In genomic region chr17:74957935-74958549, GRCh38 we compare ENCODE assay signal across 9 cellular contexts. TPM values are rescaled to one million over a fixed set of nuclear protein-coding genes. Genes with fewer than 3 reads are reported as not detected.
DNase-seq lines count a peak whose midpoint lies in the region; ATAC-seq, FAIRE-seq and TF ChIP-seq lines count a peak whose summit lies in the region.
"Had no signal": no experiment of that assay in that cellular context is flagged by ENCODE, and none has a peak within 500 bp of the region (broad histone marks: within the 10 kb centered on the region; RNA-seq: fewer than 3 reads in every experiment).

No MANE protein-coding gene starts in this region.

- peak; percentile 63 to 91 for DNase-seq in A549 (ENCODE audit: low read depth in 1 of 2, low spot score in 1 of 2)
- peak; percentile 90 for DNase-seq in GM13977 (ENCODE audit: low spot score)
- DNase-seq in NCI-H526 treated with DMSO at 0.1 percent for 48 hours (lab: John Stamatoyannopoulos, UW), result peak; percentile 13
- peak; percentile 89 for DNase-seq in activated CD4-positive, alpha-beta T cell treated with anti-CD3 and anti-CD28 coated beads for 48 hours
- no peak for DNase-seq in chondrocyte (ENCODE audit: low spot score)
- peak; percentile 83 for DNase-seq in lower lobe of right lung
- peak; percentile 81 for DNase-seq in stimulated activated CD8-positive, alpha-beta memory T cell treated with anti-CD3 and anti-CD28 coated beads, Interleukin-15, amount 100 ng/mL, for 24 hours (ENCODE audit: low read depth)

- no peak for FAIRE-seq in A549 (lab: Jason Lieb, UNC)

- no peaks in the 10 kb centered on the region for H3K9me3 ChIP-seq in A549
- no peaks in the 10 kb centered on the region for H3K9me3 ChIP-seq in lower lobe of right lung

- peak; percentile 92 for TF ChIP-seq CTCF in A549 (IDR thresholded peaks at IDR 0.05)
- peak; percentile 97 for TF ChIP-seq CTCF in GM13977 (IDR thresholded peaks at IDR 0.05; ENCODE audit: extremely low read depth, insufficient read depth, missing control alignments)
- TF ChIP-seq CTCF in chondrocyte (IDR thresholded peaks at IDR 0.05), result peak; percentile 90
- peak; percentile 96 for TF ChIP-seq CTCF in lower lobe of right lung (IDR thresholded peaks at IDR 0.05)

- H3K27ac Mint-ChIP-seq in chondrocyte (ENCODE audit: unreplicated experiment), result no peak overlapping the region
- H3K27ac Mint-ChIP-seq: natural killer cell treated with Interleukin-12 subunit alpha and Interleukin-12 subunit beta and Interleukin-15 and Interleukin-18, amount 100 ng/mL, for 72 hours had no signal

- POLR2A ChIA-PET in A549 (lab: Yijun Ruan, JAX), result interaction anchor here (1.0 to 1.1 kb wide), 3 partner anchors 9 to 115 kb away, joined by 3 to 5 read pairs (median 4); partner anchors contain the start of gene FDXR

- H3K4me3 ChIP-seq in A549 (no peak overlapping the region), lower lobe of right lung (no peak overlapping the region)

- CTCF ChIA-PET in A549 (lab: Yijun Ruan, JAX), result interaction anchor here (0.6 to 42.3 kb wide), 51 partner anchors 9 to 1625 kb away, joined by 3 to 1448 read pairs (median 5); partner anchors contain the start of genes CDR2L, FDXR, HID1 and MIF4GD

- ATAC-seq in A549 (peak; percentile 23 to 66; a peak in 3 of 6 replicates), lower lobe of right lung (peak; percentile 20 to 41), HG03280 (IDR thresholded peaks at IDR 0.05; ENCODE audit: unreplicated experiment) (no peak)

- TF ChIP-seq EP300 in A549 (IDR thresholded peaks at IDR 0.05), result no peak

- no peak for TF ChIP-seq POLR2A in A549 (IDR thresholded peaks at IDR 0.05; ENCODE audit: low read length)

- H3K27me3 ChIP-seq in lower lobe of right lung (ENCODE audit: low read depth), result no peaks in the 10 kb centered on the region

- intact Hi-C loops in lower lobe of right lung (cut with DNase I), result no loop called here

- TF ChIP-seq RAD21 in A549 (conservative IDR thresholded peaks at IDR 0.05 in 1 of 2, IDR thresholded peaks at IDR 0.05 in 1 of 2), result peak; percentile 83 to 92

- in situ Hi-C loops in GM13977 (cut with MboI; ENCODE audit: low pct_unique_long_range_greater_than_20kb, low sequenced_read_pairs, unreplicated experiment), result loop anchor here (10.0 kb wide), 1 partner anchor 247 kb away; the partner anchor contains the start of gene NUP85

- H3K27me3 Mint-ChIP-seq in chondrocyte (ENCODE audit: low read depth), result no peaks in the 10 kb centered on the region

- WGBS in A549 (ENCODE audit: missing lambda C conversion rate), result 41% methylated on average over 19 of the region's 26 CpGs

- peaks cover 22% of the 10 kb centered on the region for H3K4me1 ChIP-seq in A549
- peaks cover 15% of the 10 kb centered on the region for H3K4me1 ChIP-seq in lower lobe of right lung

- H3K4me1 Mint-ChIP-seq in chondrocyte (ENCODE audit: low read depth), result no peaks in the 10 kb centered on the region

- H3K36me3 ChIP-seq in lower lobe of right lung, result peaks cover 8% of the 10 kb centered on the region

- no peaks in the 10 kb centered on the region for H3K36me3 Mint-ChIP-seq in chondrocyte (ENCODE audit: low read depth)
- H3K36me3 Mint-ChIP-seq: natural killer cell treated with Interleukin-12 subunit alpha and Interleukin-12 subunit beta and Interleukin-15 and Interleukin-18, amount 100 ng/mL, for 72 hours had no signal

- H3K9me3 Mint-ChIP-seq in chondrocyte (ENCODE audit: low read depth), result no peaks in the 10 kb centered on the region
- H3K9me3 Mint-ChIP-seq: natural killer cell treated with Interleukin-12 subunit alpha and Interleukin-12 subunit beta and Interleukin-15 and Interleukin-18, amount 100 ng/mL, for 72 hours had no signal

- no peak overlapping the region for H3K27ac ChIP-seq in A549
- H3K27ac ChIP-seq in lower lobe of right lung, result no peak overlapping the region

- H3K4me2 ChIP-seq in A549, result no peak overlapping the region

- H3K4me3 Mint-ChIP-seq in chondrocyte (ENCODE audit: unreplicated experiment), result no peak overlapping the region
- H3K4me3 Mint-ChIP-seq: natural killer cell treated with Interleukin-12 subunit alpha and Interleukin-12 subunit beta and Interleukin-15 and Interleukin-18, amount 100 ng/mL, for 72 hours had no signal

TF ChIP-seq in A549, 52 proteins besides CTCF, POLR2A, EP300 and RAD21 (continues in another document):
- TF ChIP-seq JUNB (IDR thresholded peaks at IDR 0.05) (no peak), CBX8 (IDR thresholded peaks at IDR 0.05) (no peak), HMGXB4 (CRISPR knock-in tag; IDR thresholded peaks at IDR 0.05; ENCODE audit: borderline replicate concordance) (no peak), HOXB13 (CRISPR knock-in tag; IDR thresholded peaks at IDR 0.05; ENCODE audit: low read depth) (no peak), SMC3 (IDR thresholded peaks at IDR 0.05) (peak; percentile 93), E2F6 (IDR thresholded peaks at IDR 0.05; ENCODE audit: borderline replicate concordance, low read depth) (no peak), HOXA7 (CRISPR knock-in tag; IDR thresholded peaks at IDR 0.05) (no peak)
- TF ChIP-seq, protein P1, sequence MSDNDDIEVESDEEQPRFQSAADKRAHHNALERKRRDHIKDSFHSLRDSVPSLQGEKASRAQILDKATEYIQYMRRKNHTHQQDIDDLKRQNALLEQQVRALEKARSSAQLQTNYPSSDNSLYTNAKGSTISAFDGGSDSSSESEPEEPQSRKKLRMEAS (IDR thresholded peaks at IDR 0.05), result peak; percentile 36; the same call in 1 of the 2 replicates

RNA-seq across cellular contexts. Expression of gene HID1, which starts 14.5 kb away (rescaled TPM):
- polyA plus RNA-seq in A549 (2011; rRNA removed) (11.7 and 15.2 TPM in 2 replicates), A549 (2017; fragmentation: RNase III; extraction: RNeasy Plus Mini Kit Qiagen cat#74134 plus additional on column Dnase treatment) (3.7 to 6.2 TPM (median 5.2 TPM) in 3 replicates)
- polyA plus RNA-seq in A549 (2012; cell fraction: cytosol; rRNA removed), result 5.9 and 7.4 TPM in 2 replicates
- polyA plus RNA-seq in A549 (2012; cell fraction: nucleus; rRNA removed), result 30.4 and 39.1 TPM in 2 replicates
- 27.2 and 27.3 TPM in 2 replicates for polyA minus RNA-seq in A549 (2011; rRNA and poly(A)+ RNA removed)
- total RNA-seq in chondrocyte (4.7 to 7.7 TPM (median 5.2 TPM) in 3 replicates), lower lobe of right lung (28.6 TPM)

RNA-seq across cellular contexts. Expression of gene OTOP3, which starts 22.3 kb away (rescaled TPM):
- polyA plus RNA-seq in A549 (2011; rRNA removed) (not detected in 2 replicates), A549 (2017; fragmentation: RNase III; extraction: RNeasy Plus Mini Kit Qiagen cat#74134 plus additional on column Dnase treatment) (not detected in 3 replicates)
- 0.01 TPM in 1 of 2 replicates, not detected in the other for polyA plus RNA-seq in A549 (2012; cell fraction: cytosol; rRNA removed)
- polyA plus RNA-seq in A549 (2012; cell fraction: nucleus; rRNA removed), result 0.01 TPM in 1 of 2 replicates, not detected in the other
- not detected in 2 replicates for polyA minus RNA-seq in A549 (2011; rRNA and poly(A)+ RNA removed)
- total RNA-seq in chondrocyte (not detected in 3 replicates), lower lobe of right lung (not detected)
- total RNA-seq: natural killer cell treated with Interleukin-12 subunit alpha and Interleukin-12 subunit beta and Interleukin-15 and Interleukin-18, amount 100 ng/mL, for 72 hours had no signal

RNA-seq across cellular contexts. Expression of gene CDR2L, which starts 29.4 kb away (rescaled TPM):
- polyA plus RNA-seq in A549 (2011; rRNA removed), result 18.0 and 18.5 TPM in 2 replicates
- 25.6 and 34.4 TPM in 2 replicates for polyA plus RNA-seq in A549 (2012; cell fraction: cytosol; rRNA removed)
- 38.5 and 49.0 TPM in 2 replicates for polyA plus RNA-seq in A549 (2012; cell fraction: nucleus; rRNA removed)
- polyA plus RNA-seq in A549 (2017; fragmentation: RNase III; extraction: RNeasy Plus Mini Kit Qiagen cat#74134 plus additional on column Dnase treatment), result 26.9 to 34.0 TPM (median 30.0 TPM) in 3 replicates
- 16.6 and 21.8 TPM in 2 replicates for polyA minus RNA-seq in A549 (2011; rRNA and poly(A)+ RNA removed)
- total RNA-seq in chondrocyte, result 32.7 to 51.1 TPM (median 51.0 TPM) in 3 replicates
- total RNA-seq in lower lobe of right lung, result 12.6 TPM

RNA-seq across cellular contexts. Expression of gene OTOP2, which starts 34.0 kb away (rescaled TPM):
- polyA plus RNA-seq in A549 (2011; rRNA removed), result 0.06 and 0.11 TPM in 2 replicates
- 0.08 and 0.10 TPM in 2 replicates for polyA plus RNA-seq in A549 (2012; cell fraction: cytosol; rRNA removed)
- 0.13 and 0.24 TPM in 2 replicates for polyA plus RNA-seq in A549 (2012; cell fraction: nucleus; rRNA removed)
- polyA plus RNA-seq in A549 (2017; fragmentation: RNase III; extraction: RNeasy Plus Mini Kit Qiagen cat#74134 plus additional on column Dnase treatment), result 0.08 TPM in 1 of 3 replicates, not detected in the others
- not detected in 2 replicates for polyA minus RNA-seq in A549 (2011; rRNA and poly(A)+ RNA removed)
- not detected in 3 replicates for total RNA-seq in chondrocyte
- not detected for total RNA-seq in lower lobe of right lung
- total RNA-seq: natural killer cell treated with Interleukin-12 subunit alpha and Interleukin-12 subunit beta and Interleukin-15 and Interleukin-18, amount 100 ng/mL, for 72 hours had no signal

RNA-seq across cellular contexts. Expression of gene USH1G, which starts 35.0 kb away (rescaled TPM):
- 0.05 and 0.12 TPM in 2 replicates for polyA plus RNA-seq in A549 (2011; rRNA removed)
- 0.06 and 0.11 TPM in 2 replicates for polyA plus RNA-seq in A549 (2012; cell fraction: cytosol; rRNA removed)
- 0.06 and 0.13 TPM in 2 replicates for polyA plus RNA-seq in A549 (2012; cell fraction: nucleus; rRNA removed)
- polyA plus RNA-seq in A549 (2017; fragmentation: RNase III; extraction: RNeasy Plus Mini Kit Qiagen cat#74134 plus additional on column Dnase treatment), result 0.04 to 0.09 TPM (median 0.07 TPM) in 3 replicates
- 0.15 and 0.21 TPM in 2 replicates for polyA minus RNA-seq in A549 (2011; rRNA and poly(A)+ RNA removed)
- total RNA-seq in chondrocyte, result not detected in 3 replicates
- 0.21 TPM for total RNA-seq in lower lobe of right lung
- total RNA-seq: natural killer cell treated with Interleukin-12 subunit alpha and Interleukin-12 subunit beta and Interleukin-15 and Interleukin-18, amount 100 ng/mL, for 72 hours had no signal
